ENCODE assay signal across 36 cellular contexts in the genomic region with DNA sequence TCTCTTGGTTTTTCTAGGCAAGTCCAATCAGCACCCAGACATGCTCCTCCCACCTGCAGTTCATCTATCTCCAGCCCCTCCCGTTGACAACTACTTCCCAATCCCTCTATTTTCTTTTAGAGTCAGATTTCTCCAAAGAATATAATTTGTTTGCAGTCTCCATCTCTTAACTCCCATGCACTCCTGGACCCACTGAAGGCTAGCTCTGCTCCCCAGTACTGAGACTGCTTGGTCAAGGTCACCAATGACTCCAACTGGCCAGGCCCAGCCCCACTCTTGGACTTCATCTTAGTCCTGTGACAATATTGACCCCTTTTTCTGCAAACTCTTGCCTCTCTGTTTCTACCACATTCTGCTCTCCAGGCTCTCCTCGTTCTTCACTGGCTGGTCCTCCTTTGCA.
A peak's percentile ranks its signal among the peaks of the same experiment; 100 is the strongest.
DNase-seq lines count a peak whose midpoint lies in the region; ATAC-seq, FAIRE-seq and TF ChIP-seq lines count a peak whose summit lies in the region.
"Had no signal": no experiment of that assay in that cellular context is flagged by ENCODE, and none has a peak within 500 bp of the region (broad histone marks: within the 10 kb centered on the region; RNA-seq: fewer than 3 reads in every experiment).

No MANE protein-coding gene starts in this region.

- no peak for ATAC-seq in activated CD8-positive, alpha-beta memory T cell treated with anti-CD3 and anti-CD28 coated beads, Interleukin-2, amount 10 ng/mL, durations not matched to agents 7 days and 5 days
- ATAC-seq in A549, result no peak
- no peak for ATAC-seq in HG02973 (IDR thresholded peaks at IDR 0.05; ENCODE audit: unreplicated experiment)
- ATAC-seq: CD8-positive, alpha-beta T cell had no signal

- H2AFZ ChIP-seq in GM23248, result no peak overlapping the region

- no peaks in the 10 kb centered on the region for H3K9me3 ChIP-seq in A549
- H3K9me3 ChIP-seq in endodermal cell (ENCODE audit: control insufficient read depth, low read length), result no peaks in the 10 kb centered on the region
- no peaks in the 10 kb centered on the region for H3K9me3 ChIP-seq in GM23248 (ENCODE audit: low read depth)
- H3K9me3 ChIP-seq: BE2C; BLaER1; BLaER1 treated with 17β-estradiol and CSF1 and Interleukin-3, amounts not matched to agents 10 nM and 100 nM; Caco-2 had no signal

- POLR2A ChIA-PET in A549 (lab: Yijun Ruan, JAX), result no interaction called here

- H3K9ac ChIP-seq in endodermal cell (ENCODE audit: extremely low read depth, low read length, poor library complexity, severe bottlenecking), result no peak overlapping the region
- no peak overlapping the region for H3K9ac ChIP-seq in GM23248
- H3K9ac ChIP-seq: BLaER1; BLaER1 treated with 17β-estradiol and CSF1 and Interleukin-3, amounts not matched to agents 10 nM and 100 nM had no signal

- no peak for TF ChIP-seq EP300 in A549 (IDR thresholded peaks at IDR 0.05)

- no peak for FAIRE-seq in A549 (lab: Jason Lieb, UNC)
- FAIRE-seq: A204.1, D721Med had no signal

- peak; percentile 21 for DNase-seq in activated CD8-positive, alpha-beta memory T cell treated with anti-CD3 and anti-CD28 coated beads for 24 hours
- no peak for DNase-seq in activated CD8-positive, alpha-beta memory T cell treated with anti-CD3 and anti-CD28 coated beads, Interleukin-2, amount 10 ng/mL, durations not matched to agents 7 days and 5 days
- DNase-seq in A549 (ENCODE audit: low read depth in 1 of 2, low spot score in 1 of 2) (no peak), coronary artery (ENCODE audit: low spot score) (peak; percentile 52), endodermal cell (peak; percentile 17), GM23248 (no peak), epidermal melanocyte (ENCODE audit: insufficient read length, low spot score) (no peak)
- DNase-seq: 8988T; ACHN; AML-193; BE2C; C1 segment of cervical spinal cord; Caco-2; Calu3; CD4-positive, alpha-beta memory T cell; CD4-positive, alpha-beta T cell; CD4-positive, CD25-positive, alpha-beta regulatory T cell; CD8-positive, alpha-beta memory T cell; CD8-positive, alpha-beta T cell; COR-L47; DMS 273 treated with DMSO at 0.1 percent for 48 hours; DMS153; DMS53; DMS79; DMS79 treated with DMSO at 0.1 percent for 48 hours; DND-41; EL had no signal

- no peaks in the 10 kb centered on the region for H4K20me1 ChIP-seq in GM23248 (ENCODE audit: insufficient read depth)
- H4K20me1 ChIP-seq: BLaER1; BLaER1 treated with 17β-estradiol and CSF1 and Interleukin-3, amounts not matched to agents 10 nM and 100 nM had no signal

- CTCF ChIA-PET in activated CD8-positive, alpha-beta memory T cell treated with anti-CD3 and anti-CD28 coated beads, Interleukin-2, amount 10 ng/mL, durations not matched to agents 7 days and 5 days (lab: Charles Lee), result no interaction called here
- CTCF ChIA-PET in A549 (lab: Yijun Ruan, JAX), result interaction anchor here (0.9 kb wide), 1 partner anchor 9 kb away, joined by 3 read pairs; no protein-coding TSS in a partner anchor

- H3K4me1 Mint-ChIP-seq in activated CD8-positive, alpha-beta memory T cell treated with anti-CD3 and anti-CD28 coated beads, Interleukin-2, amount 10 ng/mL, durations not matched to agents 7 days and 5 days, result no peaks in the 10 kb centered on the region
- H3K4me1 Mint-ChIP-seq in endodermal cell, result peaks cover 22% of the 10 kb centered on the region
- H3K4me1 Mint-ChIP-seq: B cell; CD14-positive monocyte; CD4-positive, alpha-beta memory T cell; CD4-positive, CD25-positive, alpha-beta regulatory T cell; CD8-positive, alpha-beta memory T cell had no signal

- no peak overlapping the region for H3K4me2 ChIP-seq in A549
- H3K4me2 ChIP-seq in GM23248 (ENCODE audit: unreplicated experiment), result no peak overlapping the region
- H3K4me2 ChIP-seq: BLaER1; BLaER1 treated with 17β-estradiol and CSF1 and Interleukin-3, amounts not matched to agents 10 nM and 100 nM had no signal

- H3K27ac ChIP-seq in A549 (peak overlapping the region; percentile 27 to 89; a peak in 1 of 6 replicates), coronary artery (no peak overlapping the region), endodermal cell (ENCODE audit: low read depth, low read length) (no peak overlapping the region), GM23248 (no peak overlapping the region)
- H3K27ac ChIP-seq: 22Rv1; BLaER1; BLaER1 treated with 17β-estradiol and CSF1 and Interleukin-3, amounts not matched to agents 10 nM and 100 nM; C4-2B had no signal

- H3K9me3 Mint-ChIP-seq in activated CD8-positive, alpha-beta memory T cell treated with anti-CD3 and anti-CD28 coated beads, Interleukin-2, amount 10 ng/mL, durations not matched to agents 7 days and 5 days (ENCODE audit: low read depth), result no peaks in the 10 kb centered on the region
- H3K9me3 Mint-ChIP-seq in endodermal cell, result no peaks in the 10 kb centered on the region
- H3K9me3 Mint-ChIP-seq: CD14-positive monocyte; CD4-positive, alpha-beta memory T cell; CD4-positive, alpha-beta T cell; CD8-positive, alpha-beta memory T cell; CD8-positive, alpha-beta T cell had no signal

- TF ChIP-seq RAD21 in A549 (conservative IDR thresholded peaks at IDR 0.05 in 1 of 2, IDR thresholded peaks at IDR 0.05 in 1 of 2), result no peak

- WGBS in A549 (ENCODE audit: missing lambda C conversion rate), result 63% methylated on average over 2 of the region's 2 CpGs
- WGBS in endodermal cell (ENCODE audit: insufficient coverage in 1 of 2, insufficient read length in 1 of 2), 2 experiments, result 89 to 95% methylated on average over 2 of the region's 2 CpGs
- 63 to 65% methylated on average over 2 of the region's 2 CpGs for WGBS in GM23248 (ENCODE audit: low coverage in 1 of 2, low lambda C conversion rate in 2 of 2, missing lambda C conversion rate in 2 of 2), 2 experiments

- no peaks in the 10 kb centered on the region for H3K27me3 ChIP-seq in endodermal cell (ENCODE audit: control insufficient read depth, insufficient read depth, low read length, poor library complexity, severe bottlenecking)
- no peaks in the 10 kb centered on the region for H3K27me3 ChIP-seq in GM23248 (replicated peaks; ENCODE audit: insufficient read depth)
- H3K27me3 ChIP-seq: BE2C; BLaER1; BLaER1 treated with 17β-estradiol and CSF1 and Interleukin-3, amounts not matched to agents 10 nM and 100 nM had no signal

- H3K79me2 ChIP-seq in GM23248 (ENCODE audit: insufficient read depth), result no peaks in the 10 kb centered on the region

- H3K27me3 Mint-ChIP-seq in activated CD8-positive, alpha-beta memory T cell treated with anti-CD3 and anti-CD28 coated beads, Interleukin-2, amount 10 ng/mL, durations not matched to agents 7 days and 5 days, result peaks cover 27% of the 10 kb centered on the region
- no peaks in the 10 kb centered on the region for H3K27me3 Mint-ChIP-seq in endodermal cell (ENCODE audit: insufficient read depth)
- H3K27me3 Mint-ChIP-seq: CD4-positive, alpha-beta T cell had no signal

- no peaks in the 10 kb centered on the region for H3K36me3 Mint-ChIP-seq in activated CD8-positive, alpha-beta memory T cell treated with anti-CD3 and anti-CD28 coated beads, Interleukin-2, amount 10 ng/mL, durations not matched to agents 7 days and 5 days
- H3K36me3 Mint-ChIP-seq in endodermal cell (ENCODE audit: low read depth), result no peaks in the 10 kb centered on the region
- H3K36me3 Mint-ChIP-seq: CD14-positive monocyte; CD4-positive, alpha-beta memory T cell; CD4-positive, CD25-positive, alpha-beta regulatory T cell; CD8-positive, alpha-beta memory T cell; CD8-positive, alpha-beta T cell had no signal

- TF ChIP-seq POLR2A in A549 (IDR thresholded peaks at IDR 0.05; ENCODE audit: low read length), result no peak

- H3K36me3 ChIP-seq in endodermal cell (ENCODE audit: control insufficient read depth, insufficient read depth, low read length) (no peaks in the 10 kb centered on the region), GM23248 (ENCODE audit: low read depth) (no peaks in the 10 kb centered on the region)
- H3K36me3 ChIP-seq: BE2C; BLaER1; BLaER1 treated with 17β-estradiol and CSF1 and Interleukin-3, amounts not matched to agents 10 nM and 100 nM had no signal

- no peaks in the 10 kb centered on the region for H3F3A ChIP-seq in GM23248 (ENCODE audit: insufficient read depth)

- no peak overlapping the region for H3K4me3 Mint-ChIP-seq in activated CD8-positive, alpha-beta memory T cell treated with anti-CD3 and anti-CD28 coated beads, Interleukin-2, amount 10 ng/mL, durations not matched to agents 7 days and 5 days
- no peak overlapping the region for H3K4me3 Mint-ChIP-seq in endodermal cell
- H3K4me3 Mint-ChIP-seq: B cell; CD14-positive monocyte; CD4-positive, alpha-beta memory T cell; CD4-positive, alpha-beta T cell; CD4-positive, CD25-positive, alpha-beta regulatory T cell; CD8-positive, alpha-beta memory T cell; CD8-positive, alpha-beta T cell had no signal

- no peak overlapping the region for H3K27ac Mint-ChIP-seq in activated CD8-positive, alpha-beta memory T cell treated with anti-CD3 and anti-CD28 coated beads, Interleukin-2, amount 10 ng/mL, durations not matched to agents 7 days and 5 days
- no peak overlapping the region for H3K27ac Mint-ChIP-seq in endodermal cell
- H3K27ac Mint-ChIP-seq: B cell; CD14-positive monocyte; CD4-positive, alpha-beta memory T cell; CD4-positive, alpha-beta T cell; CD4-positive, CD25-positive, alpha-beta regulatory T cell; CD8-positive, alpha-beta memory T cell; CD8-positive, alpha-beta T cell had no signal

- in situ Hi-C loops in GM23248 (cut with MboI), result no loop called here

- TF ChIP-seq CTCF in A549 (IDR thresholded peaks at IDR 0.05) (no peak), coronary artery (IDR thresholded peaks at IDR 0.05) (no peak), endodermal cell (conservative IDR thresholded peaks at IDR 0.05) (no peak)

- no peaks in the 10 kb centered on the region for H3K9me2 ChIP-seq in GM23248 (ENCODE audit: insufficient read depth)

- H3K4me3 ChIP-seq in A549 (no peak overlapping the region), coronary artery (no peak overlapping the region), endodermal cell (ENCODE audit: low read length) (no peak overlapping the region), GM23248 (no peak overlapping the region)
- H3K4me3 ChIP-seq: BLaER1; BLaER1 treated with 17β-estradiol and CSF1 and Interleukin-3, amounts not matched to agents 10 nM and 100 nM had no signal

- H3K4me1 ChIP-seq in A549, result peaks cover 65% of the 10 kb centered on the region
- H3K4me1 ChIP-seq in endodermal cell (ENCODE audit: control insufficient read depth, insufficient read depth, low read length), result peaks cover 7% of the 10 kb centered on the region
- H3K4me1 ChIP-seq in GM23248 (ENCODE audit: insufficient read depth), result no peaks in the 10 kb centered on the region
- H3K4me1 ChIP-seq: BE2C; BLaER1; BLaER1 treated with 17β-estradiol and CSF1 and Interleukin-3, amounts not matched to agents 10 nM and 100 nM had no signal

TF ChIP-seq in A549, 52 proteins besides CTCF, POLR2A, EP300 and RAD21 (continues in another document):
- TF ChIP-seq PHF8 (IDR thresholded peaks at IDR 0.05; ENCODE audit: borderline replicate concordance, low read depth) (no peak), ZC3H11A (IDR thresholded peaks at IDR 0.05) (no peak), EHF (CRISPR knock-in tag; IDR thresholded peaks at IDR 0.05) (no peak), HEYL (CRISPR knock-in tag; IDR thresholded peaks at IDR 0.05) (no peak)

Comparison
In these comparisons a context has a peak if more than half of its experiments do, and no peak if none do; other contexts are left out.
1. DNase-seq: peak in activated CD8-positive, alpha-beta memory T cell treated with anti-CD3 and anti-CD28 coated beads for 24 hours (single experiment), coronary artery (single experiment) and endodermal cell (single experiment); none in activated CD8-positive, alpha-beta memory T cell treated with anti-CD3 and anti-CD28 coated beads, Interleukin-2, amount 10 ng/mL, durations not matched to agents 7 days and 5 days (single experiment), A549 (0 of 2), GM23248 (single experiment) and epidermal melanocyte (single experiment).
2. H3K27ac ChIP-seq: peak in A549 (2 of 2); none in coronary artery (0 of 2), endodermal cell (single experiment) and GM23248 (single experiment).